ENCODE assay signal across 13 cellular contexts in genomic region chr17:78888911-78889496, GRCh38. TPM values are rescaled to one million over a fixed set of nuclear protein-coding genes. Genes with fewer than 3 reads are reported as not detected.
DNase-seq lines count a peak whose midpoint lies in the region; ATAC-seq and TF ChIP-seq lines count a peak whose summit lies in the region.
"Had no signal": no experiment of that assay in that cellular context is flagged by ENCODE, and none has a peak within 500 bp of the region (broad histone marks: within the 10 kb centered on the region; RNA-seq: fewer than 3 reads in every experiment).

No MANE protein-coding gene starts in this region.

- intact Hi-C loops in activated CD4-positive, alpha-beta T cell treated with anti-CD3 and anti-CD28 coated beads, Interleukin-2, amount 10 ng/mL, durations not matched to agents 24 days and 14 days (cut with micrococcal nuclease) = no loop called here
- intact Hi-C loops in tibial artery (cut with DNase I; ENCODE audit: low total_unique reads) = no loop called here

- H3K4me1 ChIP-seq in OCI-LY3 (ENCODE audit: low read length) (peaks cover 50% of the 10 kb centered on the region), fibroblast of lung (ENCODE audit: control insufficient read depth, extremely low read depth, insufficient read depth, low read length) (peaks cover 29% of the 10 kb centered on the region), tibial artery (peaks cover 8 to 91% (median 50%) of the 10 kb centered on the region in 4 donors)

- H3K4me2 ChIP-seq in OCI-LY3 (ENCODE audit: low read length) (peak overlapping the region; percentile 89), fibroblast of lung (ENCODE audit: extremely low read depth, insufficient read depth, low read length) (peak overlapping the region; percentile 11)
- H3K4me2 ChIP-seq: smooth muscle cell had no signal

- no peaks in the 10 kb centered on the region for H3K36me3 ChIP-seq in OCI-LY3 (replicated peaks; ENCODE audit: low read depth, low read length)
- peaks cover 25% of the 10 kb centered on the region for H3K36me3 ChIP-seq in fibroblast of lung (ENCODE audit: control insufficient read depth, insufficient read depth, low read length)
- H3K36me3 ChIP-seq in tibial artery = peaks cover 0 to 11% (median 4%) of the 10 kb centered on the region in 3 donors

- H3K4me1 Mint-ChIP-seq in activated CD4-positive, alpha-beta T cell treated with anti-CD3 and anti-CD28 coated beads, Interleukin-2, amount 10 ng/mL, durations not matched to agents 24 days and 14 days = peaks cover 28% of the 10 kb centered on the region

- H3K27ac Mint-ChIP-seq in activated CD4-positive, alpha-beta T cell treated with anti-CD3 and anti-CD28 coated beads, Interleukin-2, amount 10 ng/mL, durations not matched to agents 24 days and 14 days = no peak overlapping the region

- peak overlapping the region; percentile 72 for H3K4me3 ChIP-seq in OCI-LY3 (ENCODE audit: low read length)
- no peak overlapping the region for H3K4me3 ChIP-seq in fibroblast of lung (replicated peaks in 1 of 4; ENCODE audit: control extremely low read depth in 1 of 4, insufficient read depth in 1 of 4, low read depth in 3 of 4, low read length in 4 of 4)
- no peak overlapping the region for H3K4me3 ChIP-seq in tibial artery
- H3K4me3 ChIP-seq: smooth muscle cell had no signal

- no peaks in the 10 kb centered on the region for H3K9me3 ChIP-seq in OCI-LY3 (ENCODE audit: insufficient read depth, low read length)
- H3K9me3 ChIP-seq in fibroblast of lung (ENCODE audit: control insufficient read depth, insufficient read depth, low read depth, low read length) = no peaks in the 10 kb centered on the region
- H3K9me3 ChIP-seq in tibial artery = no peaks in the 10 kb centered on the region

- H2AFZ ChIP-seq in OCI-LY3 (ENCODE audit: low read depth, low read length) (peak overlapping the region; percentile 55; the same call in 1 of the 2 replicates), fibroblast of lung (ENCODE audit: low read length) (no peak overlapping the region)

- H3K9me3 Mint-ChIP-seq in activated CD4-positive, alpha-beta T cell treated with anti-CD3 and anti-CD28 coated beads, Interleukin-2, amount 10 ng/mL, durations not matched to agents 24 days and 14 days = no peaks in the 10 kb centered on the region

- H3K27ac ChIP-seq in OCI-LY3 (ENCODE audit: low read length) = peak overlapping the region; percentile 94
- no peak overlapping the region for H3K27ac ChIP-seq in fibroblast of lung (ENCODE audit: insufficient read depth, low read length)
- H3K27ac ChIP-seq in tibial artery = peak overlapping the region; percentile 5 to 27

- H3K27me3 ChIP-seq in OCI-LY3 (ENCODE audit: low read depth, low read length) = no peaks in the 10 kb centered on the region
- H3K27me3 ChIP-seq in fibroblast of lung (ENCODE audit: control insufficient read depth, insufficient read depth, low read length) = no peaks in the 10 kb centered on the region
- no peaks in the 10 kb centered on the region for H3K27me3 ChIP-seq in tibial artery

- H3K4me3 Mint-ChIP-seq in activated CD4-positive, alpha-beta T cell treated with anti-CD3 and anti-CD28 coated beads, Interleukin-2, amount 10 ng/mL, durations not matched to agents 24 days and 14 days = peak overlapping the region; percentile 9

- ATAC-seq in GM19467 (IDR thresholded peaks at IDR 0.05; ENCODE audit: unreplicated experiment) = no peak
- ATAC-seq: SK-N-SH treated with all-trans-retinoic acid at 6 μM for 48 hours had no signal

- TF ChIP-seq CTCF in OCI-LY3 (IDR thresholded peaks at IDR 0.05; ENCODE audit: low read depth, low read length) (0 out of 2 replicates have a peak, but pooled peaks have one; percentile 6), fibroblast of lung (conservative IDR thresholded peaks at IDR 0.05 in 1 of 2, IDR thresholded peaks at IDR 0.05 in 1 of 2; ENCODE audit: low read depth in 1 of 2, low read length in 2 of 2) (no peak), tibial artery (IDR thresholded peaks at IDR 0.05) (no peak)

- H3K27me3 Mint-ChIP-seq in activated CD4-positive, alpha-beta T cell treated with anti-CD3 and anti-CD28 coated beads, Interleukin-2, amount 10 ng/mL, durations not matched to agents 24 days and 14 days = peaks cover 6% of the 10 kb centered on the region

- H4K20me1 ChIP-seq in OCI-LY3 (ENCODE audit: insufficient read depth, low read length) = no peaks in the 10 kb centered on the region
- H4K20me1 ChIP-seq in fibroblast of lung (ENCODE audit: control insufficient read depth, extremely low read depth, insufficient read depth, low read length) = peaks cover 2% of the 10 kb centered on the region

- H3K79me2 ChIP-seq in OCI-LY3 (ENCODE audit: low read length) = no peaks in the 10 kb centered on the region
- H3K79me2 ChIP-seq in fibroblast of lung (ENCODE audit: control insufficient read depth, insufficient read depth, low read length) = peaks cover 95% of the 10 kb centered on the region

- no peak for DNase-seq in activated CD4-positive, alpha-beta T cell treated with anti-CD3 and anti-CD28 coated beads, Interleukin-2, amount 10 ng/mL, durations not matched to agents 24 days and 14 days
- DNase-seq in activated CD4-positive, alpha-beta T cell treated with anti-CD3 and anti-CD28 coated beads, Interleukin-2, amount 50 U/mL, for 4 hours = no peak
- no peak for DNase-seq in fibroblast of lung (ENCODE audit: low read depth in 2 of 2)
- no peak for DNase-seq in tibial artery
- no peak for DNase-seq in cerebellum (ENCODE audit: low spot score)
- DNase-seq in AML-193 (lab: John Stamatoyannopoulos, UW) = no peak
- DNase-seq: amygdala, NCI-H446 treated with DMSO at 0.1 percent for 48 hours had no signal

- H3K9ac ChIP-seq in OCI-LY3 (ENCODE audit: low read length) (peak overlapping the region; percentile 72), fibroblast of lung (ENCODE audit: insufficient read depth, low read length) (no peak overlapping the region)

- H3K36me3 Mint-ChIP-seq in activated CD4-positive, alpha-beta T cell treated with anti-CD3 and anti-CD28 coated beads, Interleukin-2, amount 10 ng/mL, durations not matched to agents 24 days and 14 days (ENCODE audit: low read depth) = no peaks in the 10 kb centered on the region

RNA-seq across cellular contexts. Expression of gene CEP295NL, which starts 14.0 kb away (rescaled TPM):
- total RNA-seq in activated CD4-positive, alpha-beta T cell treated with anti-CD3 and anti-CD28 coated beads, Interleukin-2, amount 10 ng/mL, durations not matched to agents 24 days and 14 days = 0.56 TPM in 1 of 2 replicates, not detected in the other
- total RNA-seq in fibroblast of lung (2.3 and 2.8 TPM in 2 replicates), cerebellum (2.4 TPM)
- 0.10 and 0.15 TPM in 2 replicates for polyA plus RNA-seq in fibroblast of lung
- polyA plus RNA-seq in fibroblast of lung (2012) = 0.15 and 0.35 TPM in 2 replicates
- polyA minus RNA-seq in fibroblast of lung (ENCODE audit: low replicate concordance) = 0.56 TPM in 1 of 2 replicates, not detected in the other
- total RNA-seq: activated CD8-positive, alpha-beta memory T cell treated with anti-CD3 and anti-CD28 coated beads for 36 hours had no signal
- polyA plus RNA-seq: smooth muscle cell had no signal

RNA-seq across cellular contexts. Expression of gene TIMP2, which starts 36.2 kb away (rescaled TPM):
- 0.54 and 0.64 TPM in 2 replicates for total RNA-seq in activated CD4-positive, alpha-beta T cell treated with anti-CD3 and anti-CD28 coated beads, Interleukin-2, amount 10 ng/mL, durations not matched to agents 24 days and 14 days
- total RNA-seq in fibroblast of lung (88.9 and 155 TPM in 2 replicates), cerebellum (36.2 TPM)
- 607 and 745 TPM in 2 replicates for polyA plus RNA-seq in fibroblast of lung
- 667 and 999 TPM in 2 replicates for polyA plus RNA-seq in fibroblast of lung (2012)
- polyA minus RNA-seq in fibroblast of lung (ENCODE audit: low replicate concordance) = 484 and 816 TPM in 2 replicates

RNA-seq across cellular contexts. Expression of gene USP36, which starts 48.4 kb away (rescaled TPM):
- total RNA-seq in activated CD4-positive, alpha-beta T cell treated with anti-CD3 and anti-CD28 coated beads, Interleukin-2, amount 10 ng/mL, durations not matched to agents 24 days and 14 days = 128 TPM in 2 replicates
- total RNA-seq in fibroblast of lung = 16.7 and 18.3 TPM in 2 replicates
- 15.4 and 27.4 TPM in 2 replicates for polyA plus RNA-seq in fibroblast of lung
- 18.2 and 25.0 TPM in 2 replicates for polyA plus RNA-seq in fibroblast of lung (2012)
- 48.3 and 92.3 TPM in 2 replicates for polyA minus RNA-seq in fibroblast of lung (ENCODE audit: low replicate concordance)
- total RNA-seq in cerebellum = 24.3 TPM

Comparison
In these comparisons a context has a peak if more than half of its experiments do, and no peak if none do; other contexts are left out.
1. RNA of gene TIMP2, which starts 36.2 kb away (total RNA-seq): 88.9 to 155 TPM in fibroblast of lung and 36.2 TPM in cerebellum (single experiment); 0.54 to 0.64 TPM in activated CD4-positive, alpha-beta T cell treated with anti-CD3 and anti-CD28 coated beads, Interleukin-2, amount 10 ng/mL, durations not matched to agents 24 days and 14 days; every median in the first group is over 10 times any median in the second.